Comparison of ENCODE assay signal across 13 cellular contexts in genomic region chr10:116708386-116708785, GRCh38. TPM values are rescaled to one million over a fixed set of nuclear protein-coding genes. Genes with fewer than 3 reads are reported as not detected.
DNase-seq lines count a peak whose midpoint lies in the region; ATAC-seq and TF ChIP-seq lines count a peak whose summit lies in the region.
"Had no signal": no experiment of that assay in that cellular context is flagged by ENCODE, and none has a peak within 500 bp of the region (broad histone marks: within the 10 kb centered on the region; RNA-seq: fewer than 3 reads in every experiment).

No MANE protein-coding gene starts in this region.

- no peak overlapping the region for H3K4me2 ChIP-seq in Karpas-422 (ENCODE audit: low read depth, low read length, poor library complexity, severe bottlenecking)

- intact Hi-C loops in activated CD8-positive, alpha-beta T cell treated with anti-CD3 and anti-CD28 coated beads for 36 hours (cut with micrococcal nuclease), result no loop called here

- no peak for TF ChIP-seq CTCF in brain microvascular endothelial cell (IDR thresholded peaks at IDR 0.05; ENCODE audit: low read depth, low read length, missing control alignments)
- no peak for TF ChIP-seq CTCF in activated CD8-positive, alpha-beta T cell treated with anti-CD3 and anti-CD28 coated beads for 36 hours (IDR thresholded peaks at IDR 0.05)

- in situ Hi-C loops in brain microvascular endothelial cell (cut with HindIII; ENCODE audit: low pct_ligation_motif_present, low sequenced_read_pairs), result no loop called here

- H3K9me2 ChIP-seq in Karpas-422 (replicated peaks; ENCODE audit: insufficient read depth, low read length), result no peaks in the 10 kb centered on the region

- H3K4me3 ChIP-seq in brain microvascular endothelial cell (ENCODE audit: low read depth, low read length) (no peak overlapping the region), Karpas-422 (ENCODE audit: low read length) (no peak overlapping the region)
- H3K4me3 ChIP-seq in effector memory CD4-positive, alpha-beta T cell (ENCODE audit: insufficient read depth, low read depth, low read length, poor library complexity, severe bottlenecking), result no peak overlapping the region
- H3K4me3 ChIP-seq: mucosa of descending colon had no signal

- H3K4me1 ChIP-seq in Karpas-422 (ENCODE audit: low read length), result no peaks in the 10 kb centered on the region
- H3K4me1 ChIP-seq in effector memory CD4-positive, alpha-beta T cell (ENCODE audit: control insufficient read depth, insufficient read depth, low read length, poor library complexity, severe bottlenecking), result no peaks in the 10 kb centered on the region

- H3K36me3 ChIP-seq in brain microvascular endothelial cell (replicated peaks) (no peaks in the 10 kb centered on the region), Karpas-422 (ENCODE audit: insufficient read depth, low read length) (no peaks in the 10 kb centered on the region)
- H3K36me3 ChIP-seq in effector memory CD4-positive, alpha-beta T cell (ENCODE audit: control insufficient read depth, insufficient read depth, low read length), result no peaks in the 10 kb centered on the region

- CTCF ChIA-PET in activated CD8-positive, alpha-beta T cell treated with anti-CD3 and anti-CD28 coated beads for 36 hours (lab: Charles Lee), result no interaction called here

- H3K36me3 Mint-ChIP-seq in activated CD8-positive, alpha-beta T cell treated with anti-CD3 and anti-CD28 coated beads for 36 hours (ENCODE audit: low read depth), result no peaks in the 10 kb centered on the region
- H3K36me3 Mint-ChIP-seq: activated naive CD8-positive, alpha-beta T cell treated with anti-CD3 and anti-CD28 coated beads, Interleukin-2, amount 10 ng/mL, durations not matched to agents 7 days and 5 days had no signal

- no peak overlapping the region for H3K27ac Mint-ChIP-seq in activated CD8-positive, alpha-beta T cell treated with anti-CD3 and anti-CD28 coated beads for 36 hours
- H3K27ac Mint-ChIP-seq: activated naive CD8-positive, alpha-beta T cell treated with anti-CD3 and anti-CD28 coated beads, Interleukin-2, amount 10 ng/mL, durations not matched to agents 7 days and 5 days had no signal

- H3K79me2 ChIP-seq in Karpas-422 (ENCODE audit: low read length), result no peaks in the 10 kb centered on the region

- H3K4me3 Mint-ChIP-seq in activated CD8-positive, alpha-beta T cell treated with anti-CD3 and anti-CD28 coated beads for 36 hours, result no peak overlapping the region
- H3K4me3 Mint-ChIP-seq: activated naive CD8-positive, alpha-beta T cell treated with anti-CD3 and anti-CD28 coated beads, Interleukin-2, amount 10 ng/mL, durations not matched to agents 7 days and 5 days had no signal

- no peak overlapping the region for H2AFZ ChIP-seq in Karpas-422 (ENCODE audit: low read length)

- DNase-seq in GM04504 (ENCODE audit: low read depth) (peak; percentile 37), brain microvascular endothelial cell (peak; percentile 53), inferior parietal cortex (ENCODE audit: extremely low spot score) (peak; percentile 59), Karpas-422 (no peak)
- DNase-seq in effector memory CD4-positive, alpha-beta T cell, result no peak
- no peak for DNase-seq in activated CD8-positive, alpha-beta T cell treated with anti-CD3 and anti-CD28 coated beads for 36 hours
- DNase-seq: activated CD8-positive, alpha-beta memory T cell treated with anti-CD3 and anti-CD28 coated beads, Interleukin-2, amount 50 U/mL, for 4 hours; activated naive CD8-positive, alpha-beta T cell treated with anti-CD3 and anti-CD28 coated beads, Interleukin-2, amount 10 ng/mL, durations not matched to agents 7 days and 5 days; H7; mucosa of descending colon; NCI-H748 treated with DMSO at 0.1 percent for 48 hours; substantia nigra had no signal

- POLR2A ChIA-PET in activated CD8-positive, alpha-beta T cell treated with anti-CD3 and anti-CD28 coated beads for 36 hours (lab: Charles Lee), result no interaction called here

- H3K9me3 ChIP-seq in Karpas-422 (ENCODE audit: low read length), result no peaks in the 10 kb centered on the region
- no peaks in the 10 kb centered on the region for H3K9me3 ChIP-seq in effector memory CD4-positive, alpha-beta T cell (ENCODE audit: control insufficient read depth, low read length)
- H3K9me3 ChIP-seq: mucosa of descending colon had no signal

- ATAC-seq in activated CD8-positive, alpha-beta T cell treated with anti-CD3 and anti-CD28 coated beads for 36 hours, result no peak
- ATAC-seq: mucosa of descending colon had no signal

- H3K27ac ChIP-seq in brain microvascular endothelial cell (no peak overlapping the region), temporal lobe (ENCODE audit: low read depth, low read length) (peak overlapping the region; percentile 82), Karpas-422 (ENCODE audit: low read length) (no peak overlapping the region)
- H3K27ac ChIP-seq in effector memory CD4-positive, alpha-beta T cell (ENCODE audit: insufficient read depth, low read length, poor library complexity, severe bottlenecking), result no peak overlapping the region

- H3K27me3 ChIP-seq in brain microvascular endothelial cell (replicated peaks), result no peaks in the 10 kb centered on the region
- no peaks in the 10 kb centered on the region for H3K27me3 ChIP-seq in Karpas-422 (ENCODE audit: low read length)
- no peaks in the 10 kb centered on the region for H3K27me3 ChIP-seq in effector memory CD4-positive, alpha-beta T cell (replicated peaks; ENCODE audit: control insufficient read depth, insufficient read depth, low read length, poor library complexity, severe bottlenecking)

- H3K9ac ChIP-seq in Karpas-422 (ENCODE audit: low read length), result no peak overlapping the region

- peaks cover 10% of the 10 kb centered on the region for H3K27me3 Mint-ChIP-seq in activated CD8-positive, alpha-beta T cell treated with anti-CD3 and anti-CD28 coated beads for 36 hours

- no peaks in the 10 kb centered on the region for H3K9me3 Mint-ChIP-seq in activated CD8-positive, alpha-beta T cell treated with anti-CD3 and anti-CD28 coated beads for 36 hours
- H3K9me3 Mint-ChIP-seq: activated naive CD8-positive, alpha-beta T cell treated with anti-CD3 and anti-CD28 coated beads, Interleukin-2, amount 10 ng/mL, durations not matched to agents 7 days and 5 days had no signal

- no peaks in the 10 kb centered on the region for H4K20me1 ChIP-seq in Karpas-422 (ENCODE audit: insufficient read depth, low read depth, low read length)

- H3K4me1 Mint-ChIP-seq in activated CD8-positive, alpha-beta T cell treated with anti-CD3 and anti-CD28 coated beads for 36 hours (ENCODE audit: low read depth), result no peaks in the 10 kb centered on the region
- H3K4me1 Mint-ChIP-seq: activated naive CD8-positive, alpha-beta T cell treated with anti-CD3 and anti-CD28 coated beads, Interleukin-2, amount 10 ng/mL, durations not matched to agents 7 days and 5 days had no signal

RNA-seq across cellular contexts. Expression of gene HSPA12A, which starts 34.0 kb away (rescaled TPM):
- total RNA-seq in temporal lobe, result 38.8 TPM
- total RNA-seq in Karpas-422 (2014; rRNA removed; shearing (Covaris generic); ENCODE audit: low replicate concordance), result 0.07 TPM in 2 replicates
- under 1 TPM in 1 of 2 experiments, not detected in 1; 0.07 TPM for total RNA-seq in activated CD8-positive, alpha-beta T cell treated with anti-CD3 and anti-CD28 coated beads for 36 hours

Comparison
In these comparisons a context has a peak if more than half of its experiments do, and no peak if none do; other contexts are left out.
1. DNase-seq: peak in GM04504 (single experiment), brain microvascular endothelial cell (single experiment) and inferior parietal cortex (single experiment); none in Karpas-422 (single experiment), effector memory CD4-positive, alpha-beta T cell (0 of 3) and activated CD8-positive, alpha-beta T cell treated with anti-CD3 and anti-CD28 coated beads for 36 hours (single experiment).
2. RNA of gene HSPA12A, which starts 34.0 kb away (total RNA-seq): 38.8 TPM in temporal lobe (single experiment); 0.07 TPM in activated CD8-positive, alpha-beta T cell treated with anti-CD3 and anti-CD28 coated beads for 36 hours and 0.07 TPM in Karpas-422; every median in the first group is over 10 times any median in the second.